8 cellular contexts compared by ENCODE assay signal in genomic region chr2:207223051-207223450, GRCh38. TPM values are rescaled to one million over a fixed set of nuclear protein-coding genes. Genes with fewer than 3 reads are reported as not detected.
DNase-seq lines count a peak whose midpoint lies in the region; ATAC-seq and TF ChIP-seq lines count a peak whose summit lies in the region.

No MANE protein-coding gene starts in this region.

- TF ChIP-seq POLR2A in transverse colon (IDR thresholded peaks at IDR 0.05) = no peak

- TF ChIP-seq CTCF in cardiac fibroblast (IDR thresholded peaks at IDR 0.05; ENCODE audit: low read depth, low read length) (peak; percentile 23), transverse colon (IDR thresholded peaks at IDR 0.05) (no peak)

- no peak overlapping the region for H3K27ac ChIP-seq in transverse colon

- intact Hi-C loops in transverse colon (cut with DNase I; ENCODE audit: low total_unique reads) = no loop called here

- in situ Hi-C loops in transverse colon (cut with MboI; ENCODE audit: low pct_ligation_motif_present in 1 of 4, low pct_unique_long_range_greater_than_20kb in 1 of 4, low sequenced_read_pairs in 3 of 4) = no loop called here

- DNase-seq in GM03348 (ENCODE audit: low spot score) (peak; percentile 25), cardiac fibroblast (ENCODE audit: low read depth in 2 of 2) (peak in 1 of 2 donors; percentile 78), HuH-7.5 (ENCODE audit: low spot score) (no peak), SW480 (ENCODE audit: low spot score) (no peak), transverse colon (no peak)
- DNase-seq in stimulated activated naive CD4-positive, alpha-beta T cell treated with Interleukin-2 at 50 U/mL for 16 hours (lab: John Stamatoyannopoulos, UW) = no peak

- H3K27me3 ChIP-seq in transverse colon = no peaks in the 10 kb centered on the region

- peaks cover 0 to 16% (median 9%) of the 10 kb centered on the region in 4 donors for H3K4me1 ChIP-seq in transverse colon

- 55 to 65% methylated on average over 2 to 3 of the region's 3 CpGs for WGBS in transverse colon (ENCODE audit: low coverage in 1 of 2), 2 donors

- H3K4me3 ChIP-seq in cardiac fibroblast (replicated peaks in 1 of 2; ENCODE audit: low read depth in 2 of 2, low read length in 2 of 2) = no peak overlapping the region
- no peak overlapping the region for H3K4me3 ChIP-seq in transverse colon

- H3K9me3 ChIP-seq in transverse colon = no peaks in the 10 kb centered on the region

- no peaks in the 10 kb centered on the region for H3K36me3 ChIP-seq in transverse colon

- ATAC-seq in GM19467 (IDR thresholded peaks at IDR 0.05; ENCODE audit: unreplicated experiment) (peak; percentile 68), HG03460 (IDR thresholded peaks at IDR 0.05; ENCODE audit: unreplicated experiment) (peak; percentile 84)

- no peak for TF ChIP-seq EP300 in transverse colon (IDR thresholded peaks at IDR 0.05; ENCODE audit: low read depth)

RNA-seq across cellular contexts. Expression of gene KLF7, which starts 57.3 kb away (rescaled TPM):
- total RNA-seq in transverse colon = 10 to 100 TPM in 1 of 4 donors, 1 to 10 TPM in 3; 6.2 to 43.4 (median 6.8) TPM
